1 cellular context compared by ENCODE assay signal in the genomic region with DNA sequence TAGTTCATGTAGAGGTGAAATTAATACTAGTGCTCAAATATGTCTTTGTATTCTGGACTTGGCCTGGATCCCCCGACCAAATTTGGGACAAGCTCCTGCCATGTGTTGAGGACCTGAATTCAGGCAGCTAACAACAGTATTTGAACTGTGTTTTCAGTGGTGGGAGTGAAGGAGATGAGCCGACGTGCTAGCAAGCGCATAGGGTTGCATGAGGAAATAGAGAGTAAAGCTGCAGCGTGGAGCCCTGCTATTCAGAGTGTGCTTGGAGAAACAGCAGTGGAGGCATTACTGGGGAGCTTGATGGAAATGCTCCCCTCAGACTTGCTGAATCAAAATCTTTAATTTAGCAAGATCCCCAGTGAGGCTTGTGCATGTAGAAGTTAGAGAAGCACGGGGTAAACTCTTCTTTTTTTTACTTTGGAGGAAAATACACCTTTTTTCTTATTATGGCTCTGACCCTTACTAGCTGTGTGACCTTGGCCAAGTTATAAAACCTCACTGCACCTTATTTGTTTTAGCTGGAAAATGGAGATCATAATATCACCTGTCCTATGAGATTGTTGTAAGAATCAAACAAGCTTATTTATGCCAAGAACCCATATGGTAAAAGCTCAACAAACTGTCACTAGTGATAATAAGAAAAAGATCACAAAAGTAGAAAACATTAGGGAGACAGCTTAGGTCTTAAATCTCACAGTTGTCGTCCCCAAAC.
TF ChIP-seq lines count a peak whose summit lies in the region.

No MANE protein-coding gene starts in this region.

TF ChIP-seq in GM23338, 12 proteins besides CTCF, POLR2A, EP300 and RAD21 (continued from another document):
- no peak for TF ChIP-seq EZH2phosphoT487 (IDR thresholded peaks at IDR 0.05; ENCODE audit: unreplicated experiment)
- TF ChIP-seq ZNF331 (CRISPR knock-in tag; IDR thresholded peaks at IDR 0.05; ENCODE audit: low read depth) = no peak
- no peak for TF ChIP-seq ZNF462 (CRISPR knock-in tag; IDR thresholded peaks at IDR 0.05)
- no peak for TF ChIP-seq STAT1 (IDR thresholded peaks at IDR 0.05; ENCODE audit: unreplicated experiment)
- no peak for TF ChIP-seq JUNB (IDR thresholded peaks at IDR 0.05; ENCODE audit: unreplicated experiment)
- no peak for TF ChIP-seq CREB1 (CRISPR knock-in tag; IDR thresholded peaks at IDR 0.05; ENCODE audit: low read depth)
- TF ChIP-seq ZNF114 (CRISPR knock-in tag; IDR thresholded peaks at IDR 0.05) = no peak
- TF ChIP-seq, protein P1, sequence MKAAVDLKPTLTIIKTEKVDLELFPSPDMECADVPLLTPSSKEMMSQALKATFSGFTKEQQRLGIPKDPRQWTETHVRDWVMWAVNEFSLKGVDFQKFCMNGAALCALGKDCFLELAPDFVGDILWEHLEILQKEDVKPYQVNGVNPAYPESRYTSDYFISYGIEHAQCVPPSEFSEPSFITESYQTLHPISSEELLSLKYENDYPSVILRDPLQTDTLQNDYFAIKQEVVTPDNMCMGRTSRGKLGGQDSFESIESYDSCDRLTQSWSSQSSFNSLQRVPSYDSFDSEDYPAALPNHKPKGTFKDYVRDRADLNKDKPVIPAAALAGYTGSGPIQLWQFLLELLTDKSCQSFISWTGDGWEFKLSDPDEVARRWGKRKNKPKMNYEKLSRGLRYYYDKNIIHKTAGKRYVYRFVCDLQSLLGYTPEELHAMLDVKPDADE (IDR thresholded peaks at IDR 0.05) = no peak
- TF ChIP-seq REST (IDR thresholded peaks at IDR 0.05; ENCODE audit: unreplicated experiment) = no peak
- no peak for TF ChIP-seq POLR2AphosphoS5 (IDR thresholded peaks at IDR 0.05; ENCODE audit: low read depth)
